In the genomic region with DNA sequence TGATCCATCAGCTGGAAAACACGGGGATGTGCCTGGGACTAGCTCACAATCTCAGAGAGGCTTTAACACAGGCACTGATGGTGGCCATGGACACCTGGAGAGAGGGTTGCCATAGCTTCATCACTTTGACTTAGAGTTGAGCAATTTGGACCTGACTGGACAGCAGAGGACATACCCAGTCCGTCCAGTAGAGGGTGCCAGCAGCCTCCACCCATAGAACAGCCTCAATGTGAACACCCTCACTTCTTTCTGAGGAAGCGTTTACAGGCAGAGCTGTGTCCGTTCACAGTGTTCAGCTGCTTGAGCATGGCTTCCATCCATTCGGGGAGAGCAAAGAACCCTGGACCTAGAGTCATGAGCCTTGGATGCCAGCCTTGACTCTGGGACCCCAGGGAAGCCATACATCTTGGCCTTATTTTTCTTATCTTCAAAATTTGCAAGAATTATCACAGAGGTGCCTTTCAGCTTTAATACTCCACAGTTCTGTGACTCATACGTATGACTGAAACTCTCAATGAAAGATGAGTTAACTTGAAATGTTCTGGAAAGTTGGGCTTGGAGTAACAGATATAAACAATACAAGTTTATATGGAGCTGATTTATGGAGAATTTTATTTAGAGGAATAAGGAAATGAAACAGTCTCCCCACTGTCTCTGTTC, we compare ENCODE assay signal across 8 cellular contexts.
DNase-seq lines count a peak whose midpoint lies in the region; ATAC-seq, FAIRE-seq and TF ChIP-seq lines count a peak whose summit lies in the region.

No MANE protein-coding gene starts in this region.

- H3K36me3 Mint-ChIP-seq in nephron progenitor cell (ENCODE audit: low read depth) = no peaks in the 10 kb centered on the region

- no peaks in the 10 kb centered on the region for H3K36me3 ChIP-seq in thyroid gland

- no peak overlapping the region for H3K4me3 Mint-ChIP-seq in nephron progenitor cell

- TF ChIP-seq POLR2A in thyroid gland (IDR thresholded peaks at IDR 0.05) = no peak

- H3K4me3 ChIP-seq in thyroid gland (replicated peaks in 1 of 3) = no peak overlapping the region

- ATAC-seq in HG03060 (IDR thresholded peaks at IDR 0.05; ENCODE audit: low read depth, unreplicated experiment) = peak; percentile 60

- H3K9me3 ChIP-seq in thyroid gland = no peaks in the 10 kb centered on the region

- peak; percentile 46 for FAIRE-seq in GM18507 (lab: Jason Lieb, UNC)

- no peaks in the 10 kb centered on the region for H3K27me3 ChIP-seq in thyroid gland

- H3K4me1 Mint-ChIP-seq in nephron progenitor cell = no peaks in the 10 kb centered on the region

- no peaks in the 10 kb centered on the region for H3K4me1 ChIP-seq in thyroid gland

- H3K9me3 Mint-ChIP-seq in nephron progenitor cell = peaks cover 17% of the 10 kb centered on the region

- H3K27ac Mint-ChIP-seq in nephron progenitor cell = no peak overlapping the region

- TF ChIP-seq CTCF in nephron progenitor cell (IDR thresholded peaks at IDR 0.05) (peak; percentile 86), thyroid gland (IDR thresholded peaks at IDR 0.05) (peak; percentile 28 to 87 (median 48))

- no peak overlapping the region for H3K27ac ChIP-seq in thyroid gland

- intact Hi-C loops in thyroid gland (cut with DNase I) = no loop called here

- peaks cover 25% of the 10 kb centered on the region for H3K27me3 Mint-ChIP-seq in nephron progenitor cell (ENCODE audit: low read depth, poor library complexity)

- 16 to 27% methylated on average over 6 of the region's 6 CpGs for WGBS in thyroid gland, 2 donors

- DNase-seq in AG20443 (ENCODE audit: low spot score) = peak; percentile 92
- peak; percentile 26 for DNase-seq in GM18507 (ENCODE audit: extremely low spot score, insufficient read length, low read depth)
- peak; percentile 36 for DNase-seq in NCI-H69 (lab: John Stamatoyannopoulos, UW)
- DNase-seq in activated CD8-positive, alpha-beta memory T cell treated with anti-CD3 and anti-CD28 coated beads, Interleukin-2, amount 50 U/mL, for 24 hours (ENCODE audit: extremely low read depth) = peak; percentile 5
- DNase-seq in fibroblast of peridontal ligament (ENCODE audit: extremely low read depth) = peak; percentile 48
- DNase-seq in nephron progenitor cell = peak; percentile 78
- peak; percentile 45 to 50 for DNase-seq in thyroid gland

Comparison
In these comparisons a context has a peak if more than half of its experiments do, and no peak if none do; other contexts are left out.
1. DNase-seq: peak in every context shown above with its lines; median percentile 92 in AG20443; 78 in nephron progenitor cell; 48 in fibroblast of peridontal ligament; 48 in thyroid gland; 36 in NCI-H69; 26 in GM18507; 5 in activated CD8-positive, alpha-beta memory T cell treated with anti-CD3 and anti-CD28 coated beads, Interleukin-2, amount 50 U/mL, for 24 hours.